Comparison of ENCODE assay signal across 15 cellular contexts in the genomic region with DNA sequence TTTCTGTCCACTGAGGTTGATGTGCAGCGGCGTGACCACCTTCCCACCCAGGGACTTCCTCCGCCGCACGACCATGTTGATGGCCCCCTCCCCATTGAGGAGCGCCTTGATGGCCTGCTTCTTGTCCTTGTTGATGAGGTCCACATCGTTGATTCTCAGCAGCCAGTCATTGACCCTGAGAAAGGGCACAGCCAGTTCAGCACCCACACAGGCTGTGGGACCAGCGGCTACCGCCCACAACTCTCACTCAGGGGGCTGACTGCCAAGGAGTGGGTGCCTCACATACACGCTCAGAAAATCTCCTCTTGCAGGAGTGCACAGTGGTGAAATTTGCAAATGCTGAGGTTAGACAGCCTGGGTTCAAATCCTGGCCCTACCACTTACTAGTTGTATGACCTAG.
DNase-seq lines count a peak whose midpoint lies in the region; ATAC-seq and TF ChIP-seq lines count a peak whose summit lies in the region.
"Had no signal": no experiment of that assay in that cellular context is flagged by ENCODE, and none has a peak within 500 bp of the region (broad histone marks: within the 10 kb centered on the region; RNA-seq: fewer than 3 reads in every experiment).

No MANE protein-coding gene starts in this region.

- TF ChIP-seq POLR2A in gastroesophageal sphincter (IDR thresholded peaks at IDR 0.05): no peak

- H3K27me3 Mint-ChIP-seq in T-helper 17 cell: no peaks in the 10 kb centered on the region
- H3K27me3 Mint-ChIP-seq: CD4-positive, alpha-beta memory T cell had no signal

- H3K4me1 Mint-ChIP-seq in T-helper 17 cell: peaks cover 22% of the 10 kb centered on the region
- H3K4me1 Mint-ChIP-seq in stimulated activated effector memory CD8-positive, alpha-beta T cell treated with anti-CD3 and anti-CD28 coated beads, Interleukin-12 subunit alpha, Interleukin-12 subunit beta, amount 100 ng/mL, for 72 hours: peaks cover 15% of the 10 kb centered on the region

- no peak overlapping the region for H3K27ac ChIP-seq in HEK293 (ENCODE audit: extremely low read depth, low read depth, low read length)
- H3K27ac ChIP-seq in gastroesophageal sphincter: no peak overlapping the region

- CTCF ChIA-PET in HEK293 (lab: Yijun Ruan, JAX): no interaction called here

- TF ChIP-seq CTCF in HEK293 (tag by site-specific recombination; IDR thresholded peaks at IDR 0.05) (no peak), gastroesophageal sphincter (IDR thresholded peaks at IDR 0.05) (no peak)

- H3K9me3 ChIP-seq in HEK293 (ENCODE audit: control insufficient read depth, insufficient read depth, low read depth, low read length) (no peaks in the 10 kb centered on the region), T-helper 17 cell (ENCODE audit: control insufficient read depth, low read length, poor library complexity, severe bottlenecking) (no peaks in the 10 kb centered on the region), gastroesophageal sphincter (no peaks in the 10 kb centered on the region)
- H3K9me3 ChIP-seq: HAP-1 had no signal

- WGBS in gastroesophageal sphincter (ENCODE audit: low coverage in 1 of 2), 2 donors: 14% methylated on average over 1 of the region's 10 CpGs; no CpG with 5 or more reads in 1 of the 2 donors

- H3K9me3 Mint-ChIP-seq in stimulated activated effector memory CD8-positive, alpha-beta T cell treated with anti-CD3 and anti-CD28 coated beads, Interleukin-12 subunit alpha, Interleukin-12 subunit beta, amount 100 ng/mL, for 72 hours: no peaks in the 10 kb centered on the region
- H3K9me3 Mint-ChIP-seq: CD4-positive, alpha-beta memory T cell; GM23338 had no signal

- no peak for DNase-seq in T-helper 17 cell
- DNase-seq in stimulated activated effector memory CD8-positive, alpha-beta T cell treated with anti-CD3 and anti-CD28 coated beads, Interleukin-12 subunit alpha, Interleukin-12 subunit beta, amount 100 ng/mL, for 72 hours (ENCODE audit: low spot score in 2 of 2): no peak
- no peak for DNase-seq in GF-D8 (lab: John Stamatoyannopoulos, UW)
- DNase-seq in DMS79 treated with DMSO at 0.1 percent for 48 hours (lab: John Stamatoyannopoulos, UW): no peak
- DNase-seq: C1 segment of cervical spinal cord; Calu3; CD4-positive, alpha-beta memory T cell; COR-L47; DMS53; DND-41 had no signal

- POLR2A ChIA-PET in HEK293 (lab: Yijun Ruan, JAX): no interaction called here

- peaks cover 16 to 76% of the 10 kb centered on the region in 2 experiments for H3K36me3 ChIP-seq in HEK293 (ENCODE audit: control insufficient read depth in 2 of 2, insufficient read depth in 1 of 2, low read length in 2 of 2)
- peaks cover 0 to 100% of the 10 kb centered on the region in 2 donors for H3K36me3 ChIP-seq in gastroesophageal sphincter

- H3K27me3 ChIP-seq in gastroesophageal sphincter: no peaks in the 10 kb centered on the region

- no peak overlapping the region for H3K4me3 Mint-ChIP-seq in T-helper 17 cell
- no peak overlapping the region for H3K4me3 Mint-ChIP-seq in stimulated activated effector memory CD8-positive, alpha-beta T cell treated with anti-CD3 and anti-CD28 coated beads, Interleukin-12 subunit alpha, Interleukin-12 subunit beta, amount 100 ng/mL, for 72 hours
- H3K4me3 Mint-ChIP-seq: CD4-positive, alpha-beta memory T cell; GM23338 had no signal

- no peaks in the 10 kb centered on the region for H3K4me1 ChIP-seq in HEK293 (ENCODE audit: control insufficient read depth, insufficient read depth, low read length)
- H3K4me1 ChIP-seq in gastroesophageal sphincter: no peaks in the 10 kb centered on the region
- H3K4me1 ChIP-seq: HAP-1 had no signal

- H3K27ac Mint-ChIP-seq in T-helper 17 cell: peak overlapping the region; percentile 98
- peak overlapping the region; percentile 30 for H3K27ac Mint-ChIP-seq in stimulated activated effector memory CD8-positive, alpha-beta T cell treated with anti-CD3 and anti-CD28 coated beads, Interleukin-12 subunit alpha, Interleukin-12 subunit beta, amount 100 ng/mL, for 72 hours
- H3K27ac Mint-ChIP-seq: GM23338 had no signal

- no peak for ATAC-seq in T-helper 17 cell
- no peak for ATAC-seq in stimulated activated effector memory CD8-positive, alpha-beta T cell treated with anti-CD3 and anti-CD28 coated beads, Interleukin-12 subunit alpha, Interleukin-12 subunit beta, amount 100 ng/mL, for 72 hours
- ATAC-seq in gastroesophageal sphincter: no peak
- ATAC-seq: GM12878, GM23338 had no signal

- H3K4me3 ChIP-seq in HEK293 (ENCODE audit: low read depth, low read length) (no peak overlapping the region), gastroesophageal sphincter (no peak overlapping the region)
- H3K4me3 ChIP-seq: GM12878, GM23338, HAP-1 had no signal

- no peaks in the 10 kb centered on the region for H3K36me3 Mint-ChIP-seq in T-helper 17 cell (ENCODE audit: low read depth)
- peaks cover 23% of the 10 kb centered on the region for H3K36me3 Mint-ChIP-seq in stimulated activated effector memory CD8-positive, alpha-beta T cell treated with anti-CD3 and anti-CD28 coated beads, Interleukin-12 subunit alpha, Interleukin-12 subunit beta, amount 100 ng/mL, for 72 hours
- H3K36me3 Mint-ChIP-seq: CD4-positive, alpha-beta memory T cell had no signal

- TF ChIP-seq EP300 in gastroesophageal sphincter (IDR thresholded peaks at IDR 0.05): no peak

TF ChIP-seq in HEK293, 187 proteins besides CTCF, POLR2A, EP300 and RAD21:
- no peak for TF ChIP-seq ZNF311 (tag by site-specific recombination; IDR thresholded peaks at IDR 0.05; ENCODE audit: borderline replicate concordance)
- TF ChIP-seq SALL2 (tag by site-specific recombination; IDR thresholded peaks at IDR 0.05; ENCODE audit: borderline replicate concordance): no peak
- TF ChIP-seq EGR2 (tag by site-specific recombination; IDR thresholded peaks at IDR 0.05; ENCODE audit: low read depth): peak; percentile 80
- no peak for TF ChIP-seq HOXC10 (CRISPR knock-in tag; IDR thresholded peaks at IDR 0.05)
- TF ChIP-seq ZFHX2 (tag by site-specific recombination; conservative IDR thresholded peaks at IDR 0.05): peak; percentile 64
- TF ChIP-seq ZNF274 (IDR thresholded peaks at IDR 0.05; ENCODE audit: low read length): no peak
- TF ChIP-seq ZNF274 (tag by site-specific recombination; IDR thresholded peaks at IDR 0.05; ENCODE audit: borderline replicate concordance): no peak
- no peak for TF ChIP-seq ZSCAN23 (tag by site-specific recombination; IDR thresholded peaks at IDR 0.05)
- TF ChIP-seq ZNF600 (tag by site-specific recombination; IDR thresholded peaks at IDR 0.05): no peak
- TF ChIP-seq ZNF560 (tag by site-specific recombination; IDR thresholded peaks at IDR 0.05; ENCODE audit: borderline replicate concordance): no peak
